ENCODE assay signal across 1 cellular context in the genomic region with DNA sequence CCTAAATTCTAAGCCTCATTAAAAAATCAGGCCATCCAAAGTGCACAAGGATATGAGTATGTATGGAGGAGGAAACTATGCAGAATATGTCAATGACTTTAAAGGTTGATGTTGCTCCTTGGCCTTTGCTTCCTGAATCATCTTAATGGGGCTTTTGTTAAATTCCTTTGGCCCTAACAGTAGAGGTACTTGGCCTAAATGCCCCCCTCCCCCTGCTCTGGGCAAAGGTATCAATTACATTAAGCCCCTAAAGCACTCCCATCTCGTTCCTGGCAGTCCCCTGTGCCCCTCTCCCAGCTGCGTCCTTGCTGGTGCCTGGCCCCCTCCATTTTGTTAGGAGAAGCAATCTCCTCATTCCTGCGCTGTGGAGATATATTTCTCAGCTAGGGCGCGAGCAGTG.
TF ChIP-seq lines count a peak whose summit lies in the region.

No MANE protein-coding gene starts in this region.

TF ChIP-seq in IMR-90, 13 proteins besides CTCF, POLR2A, EP300 and RAD21:
- no peak for TF ChIP-seq CHD1 (IDR thresholded peaks at IDR 0.05; ENCODE audit: low read depth, low read length)
- no peak for TF ChIP-seq MAFK (IDR thresholded peaks at IDR 0.05; ENCODE audit: low read depth, low read length)
- no peak for TF ChIP-seq SMC3 (IDR thresholded peaks at IDR 0.05; ENCODE audit: low read depth, low read length)
- TF ChIP-seq, protein P1, sequence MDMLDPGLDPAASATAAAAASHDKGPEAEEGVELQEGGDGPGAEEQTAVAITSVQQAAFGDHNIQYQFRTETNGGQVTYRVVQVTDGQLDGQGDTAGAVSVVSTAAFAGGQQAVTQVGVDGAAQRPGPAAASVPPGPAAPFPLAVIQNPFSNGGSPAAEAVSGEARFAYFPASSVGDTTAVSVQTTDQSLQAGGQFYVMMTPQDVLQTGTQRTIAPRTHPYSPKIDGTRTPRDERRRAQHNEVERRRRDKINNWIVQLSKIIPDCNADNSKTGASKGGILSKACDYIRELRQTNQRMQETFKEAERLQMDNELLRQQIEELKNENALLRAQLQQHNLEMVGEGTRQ (IDR thresholded peaks at IDR 0.05; ENCODE audit: low read depth, low read length): no peak
- no peak for TF ChIP-seq RCOR1 (IDR thresholded peaks at IDR 0.05; ENCODE audit: insufficient replicate concordance, low read length)
- TF ChIP-seq MAZ (IDR thresholded peaks at IDR 0.05; ENCODE audit: borderline replicate concordance, low read depth, low read length): no peak
- TF ChIP-seq CEBPB (IDR thresholded peaks at IDR 0.05; ENCODE audit: low read depth, low read length): no peak
- TF ChIP-seq FOS (IDR thresholded peaks at IDR 0.05; ENCODE audit: low read depth, low read length): no peak
- TF ChIP-seq MXI1 (IDR thresholded peaks at IDR 0.05; ENCODE audit: borderline replicate concordance, low read depth, low read length): no peak
- TF ChIP-seq, protein P2, sequence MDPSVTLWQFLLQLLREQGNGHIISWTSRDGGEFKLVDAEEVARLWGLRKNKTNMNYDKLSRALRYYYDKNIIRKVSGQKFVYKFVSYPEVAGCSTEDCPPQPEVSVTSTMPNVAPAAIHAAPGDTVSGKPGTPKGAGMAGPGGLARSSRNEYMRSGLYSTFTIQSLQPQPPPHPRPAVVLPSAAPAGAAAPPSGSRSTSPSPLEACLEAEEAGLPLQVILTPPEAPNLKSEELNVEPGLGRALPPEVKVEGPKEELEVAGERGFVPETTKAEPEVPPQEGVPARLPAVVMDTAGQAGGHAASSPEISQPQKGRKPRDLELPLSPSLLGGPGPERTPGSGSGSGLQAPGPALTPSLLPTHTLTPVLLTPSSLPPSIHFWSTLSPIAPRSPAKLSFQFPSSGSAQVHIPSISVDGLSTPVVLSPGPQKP (IDR thresholded peaks at IDR 0.05; ENCODE audit: borderline replicate concordance, low read depth, low read length): no peak
- TF ChIP-seq BHLHE40 (IDR thresholded peaks at IDR 0.05; ENCODE audit: low read depth, low read length): no peak
- TF ChIP-seq RFX5 (IDR thresholded peaks at IDR 0.05; ENCODE audit: low read depth, low read length): no peak
- TF ChIP-seq NFE2L2 (IDR thresholded peaks at IDR 0.05; ENCODE audit: low read depth, low read length): no peak
